ENCODE assay signal across 1 cellular context in the genomic region with DNA sequence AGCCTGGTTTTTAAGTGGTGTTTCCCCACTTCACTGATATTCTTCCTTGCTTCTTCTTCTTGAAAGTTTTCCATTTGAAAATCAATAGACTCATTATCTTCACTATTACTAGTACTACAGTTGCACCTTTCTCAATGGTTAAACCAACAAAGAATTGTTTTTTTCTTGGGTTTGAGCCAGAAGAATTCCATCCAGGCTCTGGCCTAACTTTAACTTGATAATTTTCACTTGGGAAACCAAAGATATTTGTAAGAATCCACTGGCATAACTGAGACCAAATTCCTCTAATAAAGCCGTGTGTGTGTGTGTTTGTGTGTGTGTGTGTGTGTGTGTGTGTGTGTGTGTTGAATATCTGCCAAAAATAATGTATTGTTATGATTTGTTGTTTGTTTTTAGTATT.
TF ChIP-seq lines count a peak whose summit lies in the region.

No MANE protein-coding gene starts in this region.

TF ChIP-seq in WTC11, 78 proteins besides CTCF, POLR2A, EP300 and RAD21 (continued from another document):
- no peak for TF ChIP-seq ZNF425 (CRISPR knock-in tag; conservative IDR thresholded peaks at IDR 0.05)
- TF ChIP-seq FOXJ3 (CRISPR knock-in tag; IDR thresholded peaks at IDR 0.05; ENCODE audit: borderline replicate concordance) = no peak
